1 cellular context compared by ENCODE assay signal in genomic region chrX:149605248-149605885, GRCh38.
TF ChIP-seq lines count a peak whose summit lies in the region.

No MANE protein-coding gene starts in this region.

TF ChIP-seq in HEK293, 187 proteins besides CTCF, POLR2A, EP300 and RAD21:
- TF ChIP-seq PRDM1 (tag by site-specific recombination; IDR thresholded peaks at IDR 0.05), result peak; percentile 99
